Comparison of ENCODE assay signal across 23 cellular contexts in genomic region chr3:12618426-12618825, GRCh38.
"Had no signal": no experiment of that assay in that cellular context is flagged by ENCODE, and none has a peak within 500 bp of the region (broad histone marks: within the 10 kb centered on the region; RNA-seq: fewer than 3 reads in every experiment).

No MANE protein-coding gene starts in this region.

- H3K27ac ChIP-seq: heart left ventricle, hepatocyte, ovary, right lobe of liver, thoracic aorta, tibial nerve, upper lobe of left lung, uterus had no signal

- DNase-seq: cortex of kidney; effector CD4-positive, alpha-beta T cell; heart left ventricle; kidney; mesenchymal stem cell; naive thymus-derived CD8-positive, alpha-beta T cell; nephron progenitor cell; occipital lobe; ovary; right lobe of liver; small intestine; stimulated activated CD4-positive, alpha-beta T cell treated with anti-CD3 and anti-CD28 coated beads, Interleukin-15, amount 100 ng/mL, for 24 hours; stimulated activated CD4-positive, alpha-beta T cell treated with anti-CD3 and anti-CD28 coated beads, Interleukin-2, amount 100 ng/mL, for 48 hours; stimulated activated naive B cell treated with anti-CD40 and anti-IgM and Interleukin-4, amounts not matched to agents 10 μg/mL and 1 μg/mL and 100 μg/mL, for 72 hours; upper lobe of left lung; uterus had no signal

- H3K4me3 Mint-ChIP-seq: naive thymus-derived CD8-positive, alpha-beta T cell; nephron progenitor cell; stimulated activated naive B cell treated with anti-CD40 and anti-IgM and Interleukin-4, amounts not matched to agents 10 μg/mL and 1 μg/mL and 100 μg/mL, for 72 hours; stimulated activated naive CD8-positive, alpha-beta T cell treated with anti-CD3 and anti-CD28 coated beads, Interleukin-15, Interleukin-2, amounts not matched to agents 100 ng/mL and 50 ng/mL, for 24 hours had no signal

- H2AFZ ChIP-seq: hepatocyte had no signal

- H3K36me3 ChIP-seq: ovary, uterus had no signal

- H3K27me3 ChIP-seq: heart left ventricle, hepatocyte, ovary, right lobe of liver, tibial nerve, upper lobe of left lung, uterus had no signal

- H3K4me3 ChIP-seq: heart left ventricle, hepatocyte, lung, ovary, right lobe of liver, thoracic aorta, tibial nerve, upper lobe of left lung, uterus had no signal

- H3K9me3 ChIP-seq: heart left ventricle, ovary, right lobe of liver, thoracic aorta, tibial nerve, upper lobe of left lung, uterus had no signal

- H3K27me3 Mint-ChIP-seq: naive thymus-derived CD8-positive, alpha-beta T cell; progenitor cell of endocrine pancreas; stimulated activated naive B cell treated with anti-CD40 and anti-IgM and Interleukin-4, amounts not matched to agents 10 μg/mL and 1 μg/mL and 100 μg/mL, for 72 hours; stimulated activated naive CD8-positive, alpha-beta T cell treated with anti-CD3 and anti-CD28 coated beads, Interleukin-15, Interleukin-2, amounts not matched to agents 100 ng/mL and 50 ng/mL, for 24 hours had no signal

- H3K4me1 ChIP-seq: uterus had no signal

- H3K9me3 Mint-ChIP-seq: naive thymus-derived CD8-positive, alpha-beta T cell; nephron progenitor cell; stimulated activated naive B cell treated with anti-CD40 and anti-IgM and Interleukin-4, amounts not matched to agents 10 μg/mL and 1 μg/mL and 100 μg/mL, for 72 hours; stimulated activated naive CD8-positive, alpha-beta T cell treated with anti-CD3 and anti-CD28 coated beads, Interleukin-15, Interleukin-2, amounts not matched to agents 100 ng/mL and 50 ng/mL, for 24 hours had no signal

- ATAC-seq: heart left ventricle; left lobe of liver; naive thymus-derived CD8-positive, alpha-beta T cell; right lobe of liver; stimulated activated naive B cell treated with anti-CD40 and anti-IgM and Interleukin-4, amounts not matched to agents 10 μg/mL and 1 μg/mL and 100 μg/mL, for 72 hours had no signal

- H3K4me2 ChIP-seq: hepatocyte had no signal

- H3K27ac Mint-ChIP-seq: nephron progenitor cell; progenitor cell of endocrine pancreas; stimulated activated naive B cell treated with anti-CD40 and anti-IgM and Interleukin-4, amounts not matched to agents 10 μg/mL and 1 μg/mL and 100 μg/mL, for 72 hours; stimulated activated naive CD8-positive, alpha-beta T cell treated with anti-CD3 and anti-CD28 coated beads, Interleukin-15, Interleukin-2, amounts not matched to agents 100 ng/mL and 50 ng/mL, for 24 hours had no signal
